Comparison of ENCODE assay signal across 8 cellular contexts in genomic region chr15:90059208-90059985, GRCh38. TPM values are rescaled to one million over a fixed set of nuclear protein-coding genes. Genes with fewer than 3 reads are reported as not detected.
DNase-seq lines count a peak whose midpoint lies in the region; ATAC-seq and TF ChIP-seq lines count a peak whose summit lies in the region.

No MANE protein-coding gene starts in this region.

- TF ChIP-seq CTCF in Caco-2 (IDR thresholded peaks at IDR 0.05; ENCODE audit: insufficient read depth in 1 of 2, low read depth in 1 of 2, low read length in 1 of 2, severe bottlenecking in 1 of 2, unreplicated experiment in 1 of 2): no peak

- H3K9me3 Mint-ChIP-seq in activated naive CD4-positive, alpha-beta T cell treated with anti-CD3 and anti-CD28 coated beads, Interleukin-2, amount 50 U/mL, for 24 hours: no peaks in the 10 kb centered on the region
- H3K9me3 Mint-ChIP-seq in Caco-2 (ENCODE audit: unreplicated experiment): no peaks in the 10 kb centered on the region

- no peaks in the 10 kb centered on the region for H3K4me1 ChIP-seq in Caco-2

- no peaks in the 10 kb centered on the region for H3K9me3 ChIP-seq in Caco-2

- H3K36me3 ChIP-seq in Caco-2 (ENCODE audit: control insufficient read depth, insufficient read depth, low read length): no peaks in the 10 kb centered on the region

- peak overlapping the region; percentile 92 for H3K27ac Mint-ChIP-seq in activated naive CD4-positive, alpha-beta T cell treated with anti-CD3 and anti-CD28 coated beads, Interleukin-2, amount 50 U/mL, for 24 hours
- H3K27ac Mint-ChIP-seq in Caco-2 (ENCODE audit: unreplicated experiment): no peak overlapping the region

- no TSS peak for BruUV-seq in Caco-2 (replicated peaks; lab: Mats Ljungman, UMichigan)

- H3K4me3 Mint-ChIP-seq in activated naive CD4-positive, alpha-beta T cell treated with anti-CD3 and anti-CD28 coated beads, Interleukin-2, amount 50 U/mL, for 24 hours: peak overlapping the region; percentile 68
- no peak overlapping the region for H3K4me3 Mint-ChIP-seq in Caco-2 (ENCODE audit: unreplicated experiment)

- H3K27me3 Mint-ChIP-seq in activated naive CD4-positive, alpha-beta T cell treated with anti-CD3 and anti-CD28 coated beads, Interleukin-2, amount 50 U/mL, for 24 hours: no peaks in the 10 kb centered on the region
- H3K27me3 Mint-ChIP-seq in Caco-2 (ENCODE audit: insufficient read depth, unreplicated experiment): no peaks in the 10 kb centered on the region

- no peak overlapping the region for H3K4me3 ChIP-seq in Caco-2 (ENCODE audit: low read depth, low read length)

- DNase-seq in SKM-1 treated with dmso at 0.1 percent for 144 hours (lab: John Stamatoyannopoulos, UW; ENCODE audit: unreplicated experiment) (peak; percentile 99), left colon (peak; percentile 85 to 88), DMS114 treated with DMSO at 0.1 percent for 48 hours (lab: John Stamatoyannopoulos, UW; ENCODE audit: unreplicated experiment) (no peak), Caco-2 (no peak)
- peak; percentile 39 for DNase-seq in stimulated activated CD8-positive, alpha-beta memory T cell treated with anti-CD3 and anti-CD28 coated beads, Interleukin-12 subunit alpha, Interleukin-12 subunit beta, amount 100 ng/mL, for 4 hours (ENCODE audit: low read depth)

- POLR2A ChIA-PET in Caco-2 (lab: Charles Lee): no interaction called here

- no peaks in the 10 kb centered on the region for H3K36me3 Mint-ChIP-seq in activated naive CD4-positive, alpha-beta T cell treated with anti-CD3 and anti-CD28 coated beads, Interleukin-2, amount 50 U/mL, for 24 hours
- no peaks in the 10 kb centered on the region for H3K36me3 Mint-ChIP-seq in Caco-2 (ENCODE audit: insufficient read depth, unreplicated experiment)

- H3K27me3 ChIP-seq in Caco-2 (replicated peaks; ENCODE audit: control insufficient read depth, insufficient read depth, low read length): no peaks in the 10 kb centered on the region

- intact Hi-C loops in left colon (cut with DNase I, micrococcal nuclease) (no loop called here), Caco-2 (cut with micrococcal nuclease; ENCODE audit: unreplicated experiment) (no loop called here)

- CTCF ChIA-PET in Caco-2 (lab: Charles Lee): no interaction called here

- peak; percentile 90 for ATAC-seq in GM18870 (IDR thresholded peaks at IDR 0.05; ENCODE audit: unreplicated experiment)
- ATAC-seq in HG03064 (IDR thresholded peaks at IDR 0.05; ENCODE audit: low read depth, unreplicated experiment): peak; percentile 77
- peak; percentile 57 for ATAC-seq in left colon

- peaks cover 53% of the 10 kb centered on the region for H3K4me1 Mint-ChIP-seq in activated naive CD4-positive, alpha-beta T cell treated with anti-CD3 and anti-CD28 coated beads, Interleukin-2, amount 50 U/mL, for 24 hours
- H3K4me1 Mint-ChIP-seq in Caco-2 (ENCODE audit: low read depth, unreplicated experiment): no peaks in the 10 kb centered on the region

RNA-seq across cellular contexts. Expression of gene IDH2, which starts 42.9 kb away (rescaled TPM):
- total RNA-seq in left colon (100 to 1,000 TPM; 110 to 185 TPM), Caco-2 (2022) (28.3 and 28.7 TPM in 2 replicates)

RNA-seq across cellular contexts. Expression of gene ZNF710, which starts 58.3 kb away (rescaled TPM):
- total RNA-seq in left colon (10 to 100 TPM; 33.8 to 52.9 TPM), Caco-2 (2022) (16.5 and 21.4 TPM in 2 replicates)

Comparison
In these comparisons a context has a peak if more than half of its experiments do, and no peak if none do; other contexts are left out.
1. DNase-seq: peak in SKM-1 treated with dmso at 0.1 percent for 144 hours (single experiment), left colon (2 of 2) and stimulated activated CD8-positive, alpha-beta memory T cell treated with anti-CD3 and anti-CD28 coated beads, Interleukin-12 subunit alpha, Interleukin-12 subunit beta, amount 100 ng/mL, for 4 hours (single experiment); none in DMS114 treated with DMSO at 0.1 percent for 48 hours (single experiment) and Caco-2 (0 of 2).
2. Peak in every context shown above with its lines, with median percentiles within 50 percentile points of each other: ATAC-seq.